1 cellular context compared by ENCODE assay signal in genomic region chr6:122789862-122790739, GRCh38.
TF ChIP-seq lines count a peak whose summit lies in the region.

No MANE protein-coding gene starts in this region.

TF ChIP-seq in K562, 482 proteins besides CTCF, POLR2A, EP300 and RAD21 (continued from another document):
- TF ChIP-seq PKNOX1 (IDR thresholded peaks at IDR 0.05) (peak; percentile 31; the same call in 1 of the 2 replicates), FOSL1 (tag; conservative IDR thresholded peaks at IDR 0.05) (0 out of 2 replicates have a peak, but pooled peaks have one; percentile 35), CBFA2T3 (IDR thresholded peaks at IDR 0.05) (no peak)
